21 cellular contexts compared by ENCODE assay signal in genomic region chr18:54961868-54962267, GRCh38.
"Had no signal": no experiment of that assay in that cellular context is flagged by ENCODE, and none has a peak within 500 bp of the region (broad histone marks: within the 10 kb centered on the region; RNA-seq: fewer than 3 reads in every experiment).

No MANE protein-coding gene starts in this region.

- H3K4me3 ChIP-seq: SJSA1, SK-N-MC had no signal

- H3K36me3 ChIP-seq: SJSA1 had no signal

- FAIRE-seq: RCC 7860 had no signal

- H3K9me3 ChIP-seq: SJSA1 had no signal

- H3K27me3 ChIP-seq: SJSA1 had no signal

- DNase-seq: Karpas-422, KG1, MM.1S, NCI-H1092 treated with DMSO at 0.1 percent for 48 hours, NCI-H1436, NCI-H187, NCI-H2029, NCI-H2081 treated with DMSO at 0.1 percent for 48 hours, NCI-H2171, NCI-H226, NCI-H446, NCI-H510A, NCI-H524 treated with DMSO at 0.1 percent for 48 hours, NCI-H69, NCI-H774, Right ventricle myocardium superior, RPMI8226, SIG-M5 had no signal

- H3K27ac ChIP-seq: SK-N-MC had no signal
